ENCODE assay signal across 8 cellular contexts in the genomic region with DNA sequence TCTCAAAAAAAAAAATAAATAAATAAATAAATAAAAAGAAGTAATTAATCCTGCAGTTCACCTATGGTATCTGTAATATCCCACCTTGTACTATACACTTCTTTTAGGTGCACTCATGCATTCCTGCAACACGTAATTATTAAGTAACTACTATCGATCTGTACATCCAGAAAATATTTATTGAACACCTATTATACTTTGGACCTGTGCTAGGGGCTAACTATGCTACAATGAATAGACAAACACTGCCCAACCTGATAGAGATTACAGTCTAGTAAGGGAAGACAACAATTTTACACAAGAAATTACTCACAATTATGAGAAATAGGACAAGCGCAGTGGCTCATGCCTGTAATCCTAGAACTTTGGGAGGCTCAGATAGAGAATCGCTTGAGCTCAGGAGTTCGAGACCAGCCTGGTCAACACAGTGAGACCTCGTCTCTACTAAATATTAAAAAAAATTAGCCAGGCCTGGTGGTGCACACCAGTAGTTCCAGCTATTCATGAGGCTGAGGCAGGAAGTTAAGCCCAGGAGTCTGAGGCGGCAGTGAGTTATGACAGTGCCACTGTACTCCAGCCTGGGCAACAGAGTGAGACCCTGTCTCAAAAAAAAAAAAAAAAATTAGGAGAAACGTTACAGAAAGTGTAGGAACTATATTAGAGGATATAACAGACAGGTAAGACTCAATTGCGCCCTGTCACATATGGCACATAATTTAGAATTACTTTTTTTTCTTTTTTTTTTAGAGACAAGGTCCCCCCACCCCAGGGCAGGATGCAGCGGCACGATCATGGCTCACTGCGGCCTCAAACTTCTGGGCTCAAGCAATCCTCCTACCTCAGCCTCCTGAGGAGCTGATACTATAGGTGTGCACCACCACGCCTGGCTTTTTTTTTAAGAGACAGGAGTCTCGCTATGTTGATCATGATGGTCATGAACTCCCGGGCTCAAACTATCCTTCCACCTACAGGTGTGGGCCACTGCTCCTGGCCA. TPM values are rescaled to one million over a fixed set of nuclear protein-coding genes. Genes with fewer than 3 reads are reported as not detected.
DNase-seq lines count a peak whose midpoint lies in the region; ATAC-seq, FAIRE-seq and TF ChIP-seq lines count a peak whose summit lies in the region.

No MANE protein-coding gene starts in this region.

- H3K9me3 ChIP-seq in A549 (no peaks in the 10 kb centered on the region), mucosa of stomach (ENCODE audit: control insufficient read depth, low read length) (no peaks in the 10 kb centered on the region)

- H3K4me3 ChIP-seq in A549 (peak overlapping the region; percentile 50), HL-60 (replicated peaks; ENCODE audit: insufficient read depth, low read length) (peak overlapping the region; percentile 75), brain microvascular endothelial cell (ENCODE audit: low read depth, low read length) (peak overlapping the region; percentile 69), mucosa of stomach (ENCODE audit: low read length) (peak overlapping the region; percentile 65)

- H3K4me1 ChIP-seq in A549 = peaks cover 8% of the 10 kb centered on the region; the same call in 1 of the 3 replicates
- peaks cover 15% of the 10 kb centered on the region for H3K4me1 ChIP-seq in mucosa of stomach (ENCODE audit: control insufficient read depth, insufficient read depth, low read length)

- no peak for TF ChIP-seq RAD21 in A549 (conservative IDR thresholded peaks at IDR 0.05 in 1 of 2, IDR thresholded peaks at IDR 0.05 in 1 of 2)

- H3K36me3 ChIP-seq in brain microvascular endothelial cell (replicated peaks) (no peaks in the 10 kb centered on the region), mucosa of stomach (ENCODE audit: control insufficient read depth, insufficient read depth, low read length) (no peaks in the 10 kb centered on the region)

- H3K27ac ChIP-seq in A549 = peak overlapping the region; percentile 91 to 93
- peak overlapping the region; percentile 83 for H3K27ac ChIP-seq in HL-60 (replicated peaks)
- H3K27ac ChIP-seq in brain microvascular endothelial cell = no peak overlapping the region

- POLR2A ChIA-PET in A549 (lab: Yijun Ruan, JAX) = interaction anchor here (0.9 to 1.5 kb wide), 2 partner anchors 53 to 67 kb away, joined by 3 read pairs; no protein-coding TSS in a partner anchor

- DNase-seq in A549 (ENCODE audit: low read depth in 1 of 2, low spot score in 1 of 2) = no peak
- DNase-seq in HL-60 (ENCODE audit: low read depth in 1 of 2, low spot score in 1 of 2) = no peak
- no peak for DNase-seq in brain microvascular endothelial cell
- no peak for DNase-seq in D721Med (ENCODE audit: insufficient read length, low spot score)
- DNase-seq in GM19240 (ENCODE audit: insufficient read length, low spot score) = no peak
- no peak for DNase-seq in superior temporal gyrus (ENCODE audit: extremely low spot score)
- DNase-seq in pons (ENCODE audit: low spot score) = no peak

- no peak for ATAC-seq in A549

- H3K4me2 ChIP-seq in A549 = peak overlapping the region; percentile 95

- in situ Hi-C loops in brain microvascular endothelial cell (cut with HindIII; ENCODE audit: low pct_ligation_motif_present, low sequenced_read_pairs) = no loop called here

- TF ChIP-seq POLR2A in A549 (IDR thresholded peaks at IDR 0.05; ENCODE audit: low read length) = no peak

- peak overlapping the region; percentile 86 for H3K9ac ChIP-seq in mucosa of stomach (ENCODE audit: low read length)

- no peak for FAIRE-seq in A549 (lab: Jason Lieb, UNC)
- no peak for FAIRE-seq in D721Med (lab: Jason Lieb, UNC)

- H3K27me3 ChIP-seq in HL-60 (ENCODE audit: insufficient read depth, poor library complexity, severe bottlenecking) = no peaks in the 10 kb centered on the region
- H3K27me3 ChIP-seq in brain microvascular endothelial cell (replicated peaks) = no peaks in the 10 kb centered on the region
- no peaks in the 10 kb centered on the region for H3K27me3 ChIP-seq in mucosa of stomach (ENCODE audit: control insufficient read depth, insufficient read depth, low read length)

- TF ChIP-seq EP300 in A549 (IDR thresholded peaks at IDR 0.05) = no peak

- no peak for TF ChIP-seq CTCF in A549 (IDR thresholded peaks at IDR 0.05)
- no peak for TF ChIP-seq CTCF in HL-60 (IDR thresholded peaks at IDR 0.05; ENCODE audit: insufficient read depth, low read length)
- TF ChIP-seq CTCF in brain microvascular endothelial cell (IDR thresholded peaks at IDR 0.05; ENCODE audit: low read depth, low read length, missing control alignments) = no peak
- no peak for TF ChIP-seq CTCF in D721Med (IDR thresholded peaks at IDR 0.05; ENCODE audit: insufficient read depth, missing control alignments)

- WGBS in A549 (ENCODE audit: missing lambda C conversion rate) = 91% methylated on average over 15 of the region's 15 CpGs

- CTCF ChIA-PET in A549 (lab: Yijun Ruan, JAX) = interaction anchor here (1.4 to 1.5 kb wide), 2 partner anchors 29 to 367 kb away, joined by 3 to 5 read pairs; no protein-coding TSS in a partner anchor

TF ChIP-seq in A549, 52 proteins besides CTCF, POLR2A, EP300 and RAD21:
- TF ChIP-seq HOXB13 (CRISPR knock-in tag; IDR thresholded peaks at IDR 0.05; ENCODE audit: low read depth) (no peak), HOXB5 (CRISPR knock-in tag; IDR thresholded peaks at IDR 0.05) (no peak), MAZ (IDR thresholded peaks at IDR 0.05; ENCODE audit: borderline replicate concordance, low read depth, low read length) (no peak), RNF2 (IDR thresholded peaks at IDR 0.05; ENCODE audit: borderline replicate concordance, low read depth) (no peak), NFE2L2 (conservative IDR thresholded peaks at IDR 0.05; ENCODE audit: low read length) (no peak), HEYL (CRISPR knock-in tag; IDR thresholded peaks at IDR 0.05) (no peak), CBX8 (IDR thresholded peaks at IDR 0.05) (no peak), RARB (CRISPR knock-in tag; IDR thresholded peaks at IDR 0.05) (no peak), TFCP2L1 (CRISPR knock-in tag; IDR thresholded peaks at IDR 0.05) (no peak), EHMT2 (IDR thresholded peaks at IDR 0.05; ENCODE audit: low read depth) (no peak)
- TF ChIP-seq, protein P1, sequence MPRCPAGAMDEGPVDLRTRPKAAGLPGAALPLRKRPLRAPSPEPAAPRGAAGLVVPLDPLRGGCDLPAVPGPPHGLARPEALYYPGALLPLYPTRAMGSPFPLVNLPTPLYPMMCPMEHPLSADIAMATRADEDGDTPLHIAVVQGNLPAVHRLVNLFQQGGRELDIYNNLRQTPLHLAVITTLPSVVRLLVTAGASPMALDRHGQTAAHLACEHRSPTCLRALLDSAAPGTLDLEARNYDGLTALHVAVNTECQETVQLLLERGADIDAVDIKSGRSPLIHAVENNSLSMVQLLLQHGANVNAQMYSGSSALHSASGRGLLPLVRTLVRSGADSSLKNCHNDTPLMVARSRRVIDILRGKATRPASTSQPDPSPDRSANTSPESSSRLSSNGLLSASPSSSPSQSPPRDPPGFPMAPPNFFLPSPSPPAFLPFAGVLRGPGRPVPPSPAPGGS (IDR thresholded peaks at IDR 0.05) = no peak
- TF ChIP-seq, protein P2, sequence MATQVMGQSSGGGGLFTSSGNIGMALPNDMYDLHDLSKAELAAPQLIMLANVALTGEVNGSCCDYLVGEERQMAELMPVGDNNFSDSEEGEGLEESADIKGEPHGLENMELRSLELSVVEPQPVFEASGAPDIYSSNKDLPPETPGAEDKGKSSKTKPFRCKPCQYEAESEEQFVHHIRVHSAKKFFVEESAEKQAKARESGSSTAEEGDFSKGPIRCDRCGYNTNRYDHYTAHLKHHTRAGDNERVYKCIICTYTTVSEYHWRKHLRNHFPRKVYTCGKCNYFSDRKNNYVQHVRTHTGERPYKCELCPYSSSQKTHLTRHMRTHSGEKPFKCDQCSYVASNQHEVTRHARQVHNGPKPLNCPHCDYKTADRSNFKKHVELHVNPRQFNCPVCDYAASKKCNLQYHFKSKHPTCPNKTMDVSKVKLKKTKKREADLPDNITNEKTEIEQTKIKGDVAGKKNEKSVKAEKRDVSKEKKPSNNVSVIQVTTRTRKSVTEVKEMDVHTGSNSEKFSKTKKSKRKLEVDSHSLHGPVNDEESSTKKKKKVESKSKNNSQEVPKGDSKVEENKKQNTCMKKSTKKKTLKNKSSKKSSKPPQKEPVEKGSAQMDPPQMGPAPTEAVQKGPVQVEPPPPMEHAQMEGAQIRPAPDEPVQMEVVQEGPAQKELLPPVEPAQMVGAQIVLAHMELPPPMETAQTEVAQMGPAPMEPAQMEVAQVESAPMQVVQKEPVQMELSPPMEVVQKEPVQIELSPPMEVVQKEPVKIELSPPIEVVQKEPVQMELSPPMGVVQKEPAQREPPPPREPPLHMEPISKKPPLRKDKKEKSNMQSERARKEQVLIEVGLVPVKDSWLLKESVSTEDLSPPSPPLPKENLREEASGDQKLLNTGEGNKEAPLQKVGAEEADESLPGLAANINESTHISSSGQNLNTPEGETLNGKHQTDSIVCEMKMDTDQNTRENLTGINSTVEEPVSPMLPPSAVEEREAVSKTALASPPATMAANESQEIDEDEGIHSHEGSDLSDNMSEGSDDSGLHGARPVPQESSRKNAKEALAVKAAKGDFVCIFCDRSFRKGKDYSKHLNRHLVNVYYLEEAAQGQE (IDR thresholded peaks at IDR 0.05) = no peak
- TF ChIP-seq, protein P3, sequence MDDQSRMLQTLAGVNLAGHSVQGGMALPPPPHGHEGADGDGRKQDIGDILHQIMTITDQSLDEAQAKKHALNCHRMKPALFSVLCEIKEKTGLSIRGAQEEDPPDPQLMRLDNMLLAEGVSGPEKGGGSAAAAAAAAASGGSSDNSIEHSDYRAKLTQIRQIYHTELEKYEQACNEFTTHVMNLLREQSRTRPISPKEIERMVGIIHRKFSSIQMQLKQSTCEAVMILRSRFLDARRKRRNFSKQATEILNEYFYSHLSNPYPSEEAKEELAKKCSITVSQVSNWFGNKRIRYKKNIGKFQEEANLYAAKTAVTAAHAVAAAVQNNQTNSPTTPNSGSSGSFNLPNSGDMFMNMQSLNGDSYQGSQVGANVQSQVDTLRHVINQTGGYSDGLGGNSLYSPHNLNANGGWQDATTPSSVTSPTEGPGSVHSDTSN (IDR thresholded peaks at IDR 0.05) = no peak

RNA-seq across cellular contexts. Expression of a gene that starts 1.2 kb away (rescaled TPM):
- 12.7 and 14.7 TPM in 2 replicates for polyA plus RNA-seq in A549 (2011; rRNA removed)
- 7.6 and 7.7 TPM in 2 replicates for polyA plus RNA-seq in A549 (2012; cell fraction: cytosol; rRNA removed)
- 14.7 and 24.3 TPM in 2 replicates for polyA plus RNA-seq in A549 (2012; cell fraction: nucleus; rRNA removed)
- 10.2 to 12.5 TPM (median 11.6 TPM) in 3 replicates for polyA plus RNA-seq in A549 (2017; fragmentation: RNase III; extraction: RNeasy Plus Mini Kit Qiagen cat#74134 plus additional on column Dnase treatment)
- polyA minus RNA-seq in A549 (2011; rRNA and poly(A)+ RNA removed) = 17.8 and 23.2 TPM in 2 replicates
